Comparison of ENCODE assay signal across 1 cellular context in the genomic region with DNA sequence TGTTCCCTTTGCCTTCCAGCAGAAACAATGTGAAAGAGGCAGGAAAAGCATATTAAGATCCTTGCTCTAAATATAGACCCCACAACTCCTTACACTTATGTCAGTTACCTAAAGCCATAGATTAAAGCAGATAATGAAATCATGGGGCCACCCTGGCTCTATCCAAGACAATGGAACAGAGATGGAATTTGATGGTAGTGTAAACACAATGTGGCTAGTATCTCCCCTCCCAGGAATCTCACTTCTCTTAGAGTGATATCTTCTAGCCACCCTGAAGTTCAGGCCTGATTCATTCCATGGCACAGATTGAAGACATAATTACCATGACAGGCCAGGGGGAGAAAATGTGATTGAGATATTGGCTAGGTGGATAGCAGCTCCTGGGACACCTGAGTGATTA.
TF ChIP-seq lines count a peak whose summit lies in the region.

No MANE protein-coding gene starts in this region.

TF ChIP-seq in GM23338, 12 proteins besides CTCF, POLR2A, EP300 and RAD21 (continued from another document):
- TF ChIP-seq ZNF462 (CRISPR knock-in tag; IDR thresholded peaks at IDR 0.05) (no peak), ZNF114 (CRISPR knock-in tag; IDR thresholded peaks at IDR 0.05) (no peak), STAT1 (IDR thresholded peaks at IDR 0.05; ENCODE audit: unreplicated experiment) (no peak), CREB1 (CRISPR knock-in tag; IDR thresholded peaks at IDR 0.05; ENCODE audit: low read depth) (no peak), JUNB (IDR thresholded peaks at IDR 0.05; ENCODE audit: unreplicated experiment) (no peak), ZNF331 (CRISPR knock-in tag; IDR thresholded peaks at IDR 0.05; ENCODE audit: low read depth) (no peak), POLR2AphosphoS5 (IDR thresholded peaks at IDR 0.05; ENCODE audit: low read depth) (no peak)
- TF ChIP-seq, protein P1, sequence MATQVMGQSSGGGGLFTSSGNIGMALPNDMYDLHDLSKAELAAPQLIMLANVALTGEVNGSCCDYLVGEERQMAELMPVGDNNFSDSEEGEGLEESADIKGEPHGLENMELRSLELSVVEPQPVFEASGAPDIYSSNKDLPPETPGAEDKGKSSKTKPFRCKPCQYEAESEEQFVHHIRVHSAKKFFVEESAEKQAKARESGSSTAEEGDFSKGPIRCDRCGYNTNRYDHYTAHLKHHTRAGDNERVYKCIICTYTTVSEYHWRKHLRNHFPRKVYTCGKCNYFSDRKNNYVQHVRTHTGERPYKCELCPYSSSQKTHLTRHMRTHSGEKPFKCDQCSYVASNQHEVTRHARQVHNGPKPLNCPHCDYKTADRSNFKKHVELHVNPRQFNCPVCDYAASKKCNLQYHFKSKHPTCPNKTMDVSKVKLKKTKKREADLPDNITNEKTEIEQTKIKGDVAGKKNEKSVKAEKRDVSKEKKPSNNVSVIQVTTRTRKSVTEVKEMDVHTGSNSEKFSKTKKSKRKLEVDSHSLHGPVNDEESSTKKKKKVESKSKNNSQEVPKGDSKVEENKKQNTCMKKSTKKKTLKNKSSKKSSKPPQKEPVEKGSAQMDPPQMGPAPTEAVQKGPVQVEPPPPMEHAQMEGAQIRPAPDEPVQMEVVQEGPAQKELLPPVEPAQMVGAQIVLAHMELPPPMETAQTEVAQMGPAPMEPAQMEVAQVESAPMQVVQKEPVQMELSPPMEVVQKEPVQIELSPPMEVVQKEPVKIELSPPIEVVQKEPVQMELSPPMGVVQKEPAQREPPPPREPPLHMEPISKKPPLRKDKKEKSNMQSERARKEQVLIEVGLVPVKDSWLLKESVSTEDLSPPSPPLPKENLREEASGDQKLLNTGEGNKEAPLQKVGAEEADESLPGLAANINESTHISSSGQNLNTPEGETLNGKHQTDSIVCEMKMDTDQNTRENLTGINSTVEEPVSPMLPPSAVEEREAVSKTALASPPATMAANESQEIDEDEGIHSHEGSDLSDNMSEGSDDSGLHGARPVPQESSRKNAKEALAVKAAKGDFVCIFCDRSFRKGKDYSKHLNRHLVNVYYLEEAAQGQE (IDR thresholded peaks at IDR 0.05; ENCODE audit: unreplicated experiment), result no peak
